8 cellular contexts compared by ENCODE assay signal in the genomic region with DNA sequence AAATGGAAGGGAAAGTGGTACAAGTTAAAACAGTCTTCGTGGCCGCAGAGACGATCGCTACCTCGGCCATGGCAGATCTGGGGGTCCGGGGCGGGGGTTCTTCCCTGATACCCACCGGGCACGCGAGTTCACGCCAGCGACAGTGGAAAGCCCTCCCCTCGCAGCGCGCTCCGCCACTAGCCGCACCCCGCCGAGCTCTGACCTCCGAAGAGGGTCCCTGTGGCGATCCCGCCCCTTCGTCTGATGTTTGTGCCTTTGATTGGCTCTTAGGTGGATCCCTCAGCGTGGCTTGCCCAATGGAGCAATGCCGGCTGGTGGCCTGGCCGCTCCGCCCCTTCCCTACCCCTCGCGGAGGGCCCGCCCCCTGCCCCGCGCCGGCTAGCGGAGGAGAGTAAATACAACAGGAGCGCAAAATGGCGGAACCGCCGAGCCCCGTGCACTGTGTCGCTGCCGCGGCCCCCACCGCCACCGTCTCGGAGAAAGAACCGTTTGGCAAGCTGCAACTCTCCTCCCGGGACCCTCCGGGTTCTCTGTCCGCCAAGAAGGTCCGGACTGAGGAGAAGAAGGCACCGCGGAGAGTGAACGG. TPM values are rescaled to one million over a fixed set of nuclear protein-coding genes. Genes with fewer than 3 reads are reported as not detected.
DNase-seq lines count a peak whose midpoint lies in the region; ATAC-seq and FAIRE-seq lines count a peak whose summit lies in the region.

RSBN1L (plus strand) TSS at position 403 of the 586 bp plus-strand sequence; CDS start at position 414, 11 bp downstream.

- peak within 1 kb of the TSS; percentile 96 for H3K9ac ChIP-seq in endocrine pancreas (ENCODE audit: control insufficient read depth, insufficient read depth, low read length)

- peaks cover 21% of the 10 kb centered on the region for H3K36me3 Mint-ChIP-seq in activated CD8-positive, alpha-beta memory T cell treated with anti-CD3 and anti-CD28 coated beads, Interleukin-2, amount 10 ng/mL, durations not matched to agents 7 days and 5 days

- peak; percentile 94 for ATAC-seq in GM21367 (IDR thresholded peaks at IDR 0.05; ENCODE audit: unreplicated experiment)
- peak; percentile 97 for ATAC-seq in activated CD8-positive, alpha-beta memory T cell treated with anti-CD3 and anti-CD28 coated beads, Interleukin-2, amount 10 ng/mL, durations not matched to agents 7 days and 5 days

- peaks cover 18% of the 10 kb centered on the region for H3K4me1 ChIP-seq in endocrine pancreas (ENCODE audit: control insufficient read depth, insufficient read depth, low read length)

- H3K4me3 ChIP-seq in endocrine pancreas (ENCODE audit: control insufficient read depth, insufficient read depth, low read length): peak within 1 kb of the TSS; percentile 98

- peak within 1 kb of the TSS; percentile 95 for H3K4me3 Mint-ChIP-seq in activated CD8-positive, alpha-beta memory T cell treated with anti-CD3 and anti-CD28 coated beads, Interleukin-2, amount 10 ng/mL, durations not matched to agents 7 days and 5 days

- H3K36me3 ChIP-seq in endocrine pancreas (ENCODE audit: control insufficient read depth, insufficient read depth, low read length): no peaks in the 10 kb centered on the region

- H3K4me1 Mint-ChIP-seq in activated CD8-positive, alpha-beta memory T cell treated with anti-CD3 and anti-CD28 coated beads, Interleukin-2, amount 10 ng/mL, durations not matched to agents 7 days and 5 days: peaks cover 38% of the 10 kb centered on the region

- no peaks in the 10 kb centered on the region for H3K9me3 ChIP-seq in endocrine pancreas (ENCODE audit: control insufficient read depth, low read length)

- in situ Hi-C loops in Caki2 (cut with HindIII; ENCODE audit: low pct_unique_long_range_greater_than_20kb, low sequenced_read_pairs): no loop called here

- peak; percentile 52 for FAIRE-seq in HTR-8/SVneo (lab: Jason Lieb, UNC)

- CTCF ChIA-PET in activated CD8-positive, alpha-beta memory T cell treated with anti-CD3 and anti-CD28 coated beads, Interleukin-2, amount 10 ng/mL, durations not matched to agents 7 days and 5 days (lab: Charles Lee): interaction anchor here (1.1 to 2.2 kb wide), 10 partner anchors 9 to 102 kb away, joined by 3 to 7 read pairs (median 5); partner anchors contain the start of genes PHTF2 and TMEM60

- H3K27me3 Mint-ChIP-seq in activated CD8-positive, alpha-beta memory T cell treated with anti-CD3 and anti-CD28 coated beads, Interleukin-2, amount 10 ng/mL, durations not matched to agents 7 days and 5 days: no peaks in the 10 kb centered on the region

- H3K9me3 Mint-ChIP-seq in activated CD8-positive, alpha-beta memory T cell treated with anti-CD3 and anti-CD28 coated beads, Interleukin-2, amount 10 ng/mL, durations not matched to agents 7 days and 5 days (ENCODE audit: low read depth): no peaks in the 10 kb centered on the region

- H3K27me3 ChIP-seq in endocrine pancreas (ENCODE audit: control insufficient read depth, insufficient read depth, low read length): no peaks in the 10 kb centered on the region

- peak within 1 kb of the TSS; percentile 96 for H3K27ac Mint-ChIP-seq in activated CD8-positive, alpha-beta memory T cell treated with anti-CD3 and anti-CD28 coated beads, Interleukin-2, amount 10 ng/mL, durations not matched to agents 7 days and 5 days

- DNase-seq in Caki2 (ENCODE audit: low read depth) (peak; percentile 94), HTR-8/SVneo (ENCODE audit: insufficient read length, low spot score) (peak; percentile 90), NOMO-1 treated with dmso at 0.1 percent for 144 hours (lab: John Stamatoyannopoulos, UW; ENCODE audit: unreplicated experiment) (peak; percentile 100), mesenteric fat pad (ENCODE audit: low spot score) (peak; percentile 99)
- peak; percentile 99 for DNase-seq in activated CD8-positive, alpha-beta memory T cell treated with anti-CD3 and anti-CD28 coated beads, Interleukin-2, amount 10 ng/mL, durations not matched to agents 7 days and 5 days
- DNase-seq in stimulated activated CD8-positive, alpha-beta memory T cell treated with anti-CD3 and anti-CD28 coated beads, Interleukin-15, amount 100 ng/mL, for 24 hours (ENCODE audit: low read depth): peak; percentile 86

RNA-seq across cellular contexts. Expression of gene RSBN1L, which starts in this region (rescaled TPM):
- total RNA-seq in Caki2 (2014; rRNA removed; shearing (Covaris generic); ENCODE audit: low replicate concordance): 8.9 and 9.2 TPM in 2 replicates
- total RNA-seq in activated CD8-positive, alpha-beta memory T cell treated with anti-CD3 and anti-CD28 coated beads, Interleukin-2, amount 10 ng/mL, durations not matched to agents 7 days and 5 days: 10 to 100 TPM; 23.3 to 26.7 TPM
- total RNA-seq in mesenteric fat pad: 8.9 TPM

Comparison
In these comparisons a context has a peak if more than half of its experiments do, and no peak if none do; other contexts are left out.
1. Peak in every context shown above with its lines: DNase-seq, ATAC-seq and H3K4me3 ChIP-seq.